Comparison of ENCODE assay signal across 15 cellular contexts in genomic region chr1:230201445-230201844, GRCh38.
DNase-seq lines count a peak whose midpoint lies in the region; ATAC-seq, FAIRE-seq and TF ChIP-seq lines count a peak whose summit lies in the region.
"Had no signal": no experiment of that assay in that cellular context is flagged by ENCODE, and none has a peak within 500 bp of the region (broad histone marks: within the 10 kb centered on the region; RNA-seq: fewer than 3 reads in every experiment).

No MANE protein-coding gene starts in this region.

- intact Hi-C loops in Right ventricle myocardium superior (cut with DNase I): no loop called here
- intact Hi-C loops in natural killer cell (cut with micrococcal nuclease): no loop called here

- H2BK120ac ChIP-seq in H1 (replicated peaks; ENCODE audit: low read depth, low read length): no peak overlapping the region

- H3K27ac Mint-ChIP-seq in osteocyte (ENCODE audit: unreplicated experiment) (no peak overlapping the region), natural killer cell (no peak overlapping the region)

- DNase-seq in H1 (ENCODE audit: low read depth in 1 of 2, low spot score in 2 of 2) (no peak), osteocyte (ENCODE audit: extremely low spot score, unreplicated experiment) (peak; percentile 70), small intestine (peak; percentile 43), Right ventricle myocardium superior (no peak), natural killer cell (no peak)
- DNase-seq: 8988T; AML-193; CD8-positive, alpha-beta memory T cell; DMS53; GF-D8; GM23248; H7 had no signal

- H3K36me3 Mint-ChIP-seq in osteocyte (ENCODE audit: unreplicated experiment): peaks cover 22% of the 10 kb centered on the region
- peaks cover 17% of the 10 kb centered on the region for H3K36me3 Mint-ChIP-seq in natural killer cell

- no peak overlapping the region for H2BK12ac ChIP-seq in H1 (ENCODE audit: low read depth, low read length)

- no peaks in the 10 kb centered on the region for H3K27me3 ChIP-seq in Loucy (ENCODE audit: insufficient read depth, low read length, poor library complexity, severe bottlenecking)
- no peaks in the 10 kb centered on the region for H3K27me3 ChIP-seq in H1 (replicated peaks in 1 of 4; ENCODE audit: control insufficient read depth in 3 of 4, extremely low read depth in 1 of 4, insufficient read depth in 3 of 4, low read length in 3 of 4)
- no peaks in the 10 kb centered on the region for H3K27me3 ChIP-seq in small intestine (ENCODE audit: control insufficient read depth in 2 of 2, insufficient read depth in 2 of 2, low read length in 2 of 2)
- H3K27me3 ChIP-seq: BLaER1 had no signal

- H2BK5ac ChIP-seq in H1 (ENCODE audit: low read depth, low read length): no peak overlapping the region

- TF ChIP-seq RAD21 in H1 (IDR thresholded peaks at IDR 0.05 in 1 of 2, conservative IDR thresholded peaks at IDR 0.05 in 1 of 2; ENCODE audit: low read depth in 2 of 2, low read length in 2 of 2): no peak

- H3K4me1 ChIP-seq in Loucy (ENCODE audit: insufficient read depth, low read length, poor library complexity, severe bottlenecking) (peaks cover 59% of the 10 kb centered on the region), H1 (replicated peaks in 1 of 4; ENCODE audit: control insufficient read depth in 3 of 4, insufficient read depth in 4 of 4, low read length in 3 of 4) (peaks cover 0 to 3% (median 1%) of the 10 kb centered on the region in 4 experiments; a peak in 2 of 7 replicates), small intestine (ENCODE audit: control insufficient read depth in 2 of 2, insufficient read depth in 1 of 2, low read depth in 1 of 2, low read length in 1 of 2) (peaks cover 5 to 11% of the 10 kb centered on the region in 2 donors)

- H3K36me3 ChIP-seq in Loucy (ENCODE audit: insufficient read depth, low read length) (peaks cover 73% of the 10 kb centered on the region), H1 (ENCODE audit: control insufficient read depth in 2 of 4, insufficient read depth in 4 of 4, low read length in 3 of 4) (peaks cover 2 to 10% (median 4%) of the 10 kb centered on the region in 4 experiments; a peak in 4 of 8 replicates), small intestine (ENCODE audit: control insufficient read depth in 2 of 2, insufficient read depth in 2 of 2, low read length in 2 of 2) (peaks cover 0 to 2% of the 10 kb centered on the region in 2 donors)

- no peaks in the 10 kb centered on the region for H3F3A ChIP-seq in Loucy (ENCODE audit: low read depth)

- peak overlapping the region; percentile 58 for H3K4me2 ChIP-seq in Loucy (ENCODE audit: low read depth, low read length, poor library complexity, severe bottlenecking)
- H3K4me2 ChIP-seq in H1 (ENCODE audit: insufficient read depth in 1 of 2, low read depth in 2 of 2, low read length in 2 of 2): no peak overlapping the region
- H3K4me2 ChIP-seq: BLaER1 had no signal

- no peak overlapping the region for H4K5ac ChIP-seq in H1 (ENCODE audit: insufficient read length, low read depth, low read length)

- no peak overlapping the region for H3K18ac ChIP-seq in H1 (ENCODE audit: extremely low read depth, low read length)

- H3K9me2 ChIP-seq in Loucy (replicated peaks; ENCODE audit: low read depth, low read length): no peaks in the 10 kb centered on the region

- H3K27me3 Mint-ChIP-seq in osteocyte (ENCODE audit: unreplicated experiment) (no peaks in the 10 kb centered on the region), natural killer cell (ENCODE audit: low read depth in 2 of 2) (no peaks in the 10 kb centered on the region)
- H3K27me3 Mint-ChIP-seq: CD8-positive, alpha-beta memory T cell had no signal

- peak overlapping the region; percentile 54 for H3K9ac ChIP-seq in Loucy (ENCODE audit: low read depth, low read length, poor library complexity, severe bottlenecking)
- no peak overlapping the region for H3K9ac ChIP-seq in H1 (replicated peaks in 1 of 4; ENCODE audit: extremely low read depth in 1 of 4, low read depth in 3 of 4, low read length in 3 of 4)
- H3K9ac ChIP-seq: BLaER1, GM23248 had no signal

- ATAC-seq in Right ventricle myocardium superior (ENCODE audit: poor library complexity) (no peak), GM18909 (IDR thresholded peaks at IDR 0.05; ENCODE audit: poor library complexity, unreplicated experiment) (no peak), natural killer cell (no peak)

- no peak overlapping the region for H3K14ac ChIP-seq in H1 (ENCODE audit: insufficient read length)

- TF ChIP-seq CTCF in Loucy (conservative IDR thresholded peaks at IDR 0.05; ENCODE audit: low read length) (no peak), H1 (IDR thresholded peaks at IDR 0.05; ENCODE audit: control extremely low read depth in 1 of 3, insufficient read depth in 1 of 3, low read depth in 1 of 3, low read length in 3 of 3) (no peak), osteocyte (IDR thresholded peaks at IDR 0.05) (no peak), natural killer cell (IDR thresholded peaks at IDR 0.05) (no peak)

- no peak overlapping the region for H3K56ac ChIP-seq in H1 (replicated peaks; ENCODE audit: insufficient read length, low read depth, low read length)

- no peak overlapping the region for H2BK20ac ChIP-seq in H1 (ENCODE audit: low read length)

- 91% methylated on average over 6 of the region's 9 CpGs; no CpG with 5 or more reads in 1 of the 2 experiments for WGBS in H1 (ENCODE audit: extremely low coverage in 1 of 2, insufficient coverage in 1 of 2, insufficient read length in 1 of 2, insufficient replicate concordance in 2 of 2, low coverage in 1 of 2, low lambda C conversion rate in 2 of 2, missing lambda C conversion rate in 1 of 2), 2 experiments
- 77 to 87% (median 78%) methylated on average over 9 of the region's 9 CpGs for WGBS in small intestine, 3 donors

- peak overlapping the region; percentile 3; the same call in 1 of the 2 replicates for H3K27ac ChIP-seq in H1 (ENCODE audit: low read depth, low read length)
- no peak overlapping the region for H3K27ac ChIP-seq in small intestine (ENCODE audit: low read depth in 1 of 2, low read length in 1 of 2)
- H3K27ac ChIP-seq: GM23248 had no signal

- H3K9me3 ChIP-seq in Loucy (ENCODE audit: insufficient read depth, low read depth, low read length) (no peaks in the 10 kb centered on the region), H1 (ENCODE audit: insufficient read depth in 2 of 2, low read depth in 1 of 2, low read length in 1 of 2) (no peaks in the 10 kb centered on the region), small intestine (ENCODE audit: control insufficient read depth, low read depth) (no peaks in the 10 kb centered on the region)
- H3K9me3 ChIP-seq: BLaER1 had no signal

- no peak overlapping the region for H2AFZ ChIP-seq in Loucy (ENCODE audit: low read length)
- H2AFZ ChIP-seq in H1 (ENCODE audit: low read length): no peak overlapping the region
- H2AFZ ChIP-seq: GM23248 had no signal

- H3K4me1 Mint-ChIP-seq in osteocyte (ENCODE audit: unreplicated experiment) (peaks cover 13% of the 10 kb centered on the region), natural killer cell (peaks cover 25 to 41% of the 10 kb centered on the region in 2 donors)

- H4K91ac ChIP-seq in H1 (replicated peaks; ENCODE audit: insufficient read length, low read length): no peak overlapping the region

- POLR2A ChIA-PET in H1 (lab: Charles Lee; ENCODE audit: partially characterized antibody): no interaction called here

- H4K20me1 ChIP-seq in Loucy (ENCODE audit: insufficient read depth, low read length, poor library complexity, severe bottlenecking) (no peaks in the 10 kb centered on the region), H1 (replicated peaks in 1 of 2; ENCODE audit: control insufficient read depth in 1 of 2, insufficient read depth in 2 of 2, low read length in 2 of 2) (no peaks in the 10 kb centered on the region)

- no peak overlapping the region for H2AK5ac ChIP-seq in H1 (ENCODE audit: low read depth, low read length)

- FAIRE-seq in H1 (lab: Jason Lieb, UNC): no peak
- no peak for FAIRE-seq in small intestine (lab: Jason Lieb, UNC)

- H3K79me2 ChIP-seq in Loucy (ENCODE audit: insufficient read depth, low read length): peaks cover 97% of the 10 kb centered on the region
- no peaks in the 10 kb centered on the region; a peak in 1 of 4 replicates for H3K79me2 ChIP-seq in H1 (ENCODE audit: control insufficient read depth in 1 of 2, insufficient read depth in 2 of 2, low read length in 2 of 2)

- H3K4me3 ChIP-seq in Loucy (ENCODE audit: low read length, poor library complexity, severe bottlenecking) (peak overlapping the region; percentile 37), H1 (ENCODE audit: extremely low read depth in 1 of 4, insufficient read depth in 2 of 4, low read depth in 3 of 4, low read length in 4 of 4) (no peak overlapping the region), small intestine (ENCODE audit: low read depth in 1 of 2, low read length in 2 of 2) (no peak overlapping the region)
- H3K4me3 ChIP-seq: BLaER1, GM23248 had no signal

- H3K4me3 Mint-ChIP-seq in osteocyte (ENCODE audit: unreplicated experiment): no peak overlapping the region
- no peak overlapping the region for H3K4me3 Mint-ChIP-seq in natural killer cell
- H3K4me3 Mint-ChIP-seq: CD8-positive, alpha-beta memory T cell had no signal

- no peak overlapping the region for H3K23ac ChIP-seq in H1 (ENCODE audit: insufficient read length)

- H3K23me2 ChIP-seq in H1 (ENCODE audit: low read depth, low read length): no peaks in the 10 kb centered on the region

- no peak overlapping the region for H4K8ac ChIP-seq in H1 (ENCODE audit: extremely low read depth, insufficient read depth, low read length)

- CTCF ChIA-PET in H1 (lab: Charles Lee; ENCODE audit: partially characterized antibody): interaction anchor here (0.6 to 4.2 kb wide), 4 partner anchors 13 to 427 kb away, joined by 3 to 19 read pairs (median 8); no protein-coding TSS in a partner anchor

- TF ChIP-seq POLR2A in H1 (IDR thresholded peaks at IDR 0.05; ENCODE audit: control extremely low read depth in 1 of 2, low read depth in 2 of 2, low read length in 2 of 2): no peak

- H3K79me1 ChIP-seq in H1 (ENCODE audit: low read depth, low read length): peaks cover 5% of the 10 kb centered on the region

- no peak overlapping the region for H2BK15ac ChIP-seq in H1 (ENCODE audit: low read length)

- no peak overlapping the region for H3K4ac ChIP-seq in H1 (replicated peaks; ENCODE audit: insufficient read length, low read depth, low read length)

- no peaks in the 10 kb centered on the region for H3K9me3 Mint-ChIP-seq in osteocyte (ENCODE audit: unreplicated experiment)
- H3K9me3 Mint-ChIP-seq in natural killer cell: no peaks in the 10 kb centered on the region
- H3K9me3 Mint-ChIP-seq: CD8-positive, alpha-beta memory T cell had no signal

- no peak for TF ChIP-seq EP300 in H1 (IDR thresholded peaks at IDR 0.05; ENCODE audit: borderline replicate concordance in 1 of 2, low read depth in 2 of 2, low read length in 2 of 2)

TF ChIP-seq in H1, 55 proteins besides CTCF, POLR2A, EP300 and RAD21:
- no peak for TF ChIP-seq NANOG (IDR thresholded peaks at IDR 0.05; ENCODE audit: insufficient read depth, low read depth, low read length, poor library complexity, severe bottlenecking)
- TF ChIP-seq TAF7 (optimal IDR thresholded peaks at IDR 0.05; ENCODE audit: borderline replicate concordance, low read depth, low read length): no peak

Comparison
In these comparisons a context has a peak if more than half of its experiments do, and no peak if none do; other contexts are left out.
1. DNase-seq: peak in osteocyte (single experiment) and small intestine (single experiment); none in H1 (0 of 2), Right ventricle myocardium superior (single experiment) and natural killer cell (single experiment).